ENCODE assay signal across 25 cellular contexts in the genomic region with DNA sequence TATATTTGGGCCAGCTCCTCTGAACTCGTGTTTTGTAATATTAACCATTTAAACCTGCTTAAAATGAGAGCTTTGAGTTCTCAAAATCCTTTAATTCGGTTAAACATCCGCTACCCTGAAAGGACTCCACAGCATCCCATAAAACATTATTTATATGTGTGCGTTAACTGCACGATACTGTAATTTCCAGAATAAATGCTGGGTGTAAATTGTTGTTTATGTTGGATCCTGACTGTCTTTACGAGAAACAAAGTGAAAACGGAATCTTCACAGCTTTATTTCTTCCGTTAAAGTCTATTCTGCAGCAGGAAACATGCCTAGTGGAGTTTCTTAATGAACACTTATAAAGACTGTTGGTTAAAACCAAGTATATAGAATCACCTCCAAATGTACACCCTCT.
DNase-seq lines count a peak whose midpoint lies in the region; ATAC-seq, FAIRE-seq and TF ChIP-seq lines count a peak whose summit lies in the region.
"Had no signal": no experiment of that assay in that cellular context is flagged by ENCODE, and none has a peak within 500 bp of the region (broad histone marks: within the 10 kb centered on the region; RNA-seq: fewer than 3 reads in every experiment).

No MANE protein-coding gene starts in this region.

- H3K36me3 ChIP-seq in GM23338 (ENCODE audit: insufficient read depth): no peaks in the 10 kb centered on the region
- no peaks in the 10 kb centered on the region for H3K36me3 ChIP-seq in endothelial cell of umbilical vein (ENCODE audit: control insufficient read depth in 2 of 2, extremely low read depth in 1 of 2, insufficient read depth in 2 of 2, low read length in 2 of 2)
- no peaks in the 10 kb centered on the region for H3K36me3 ChIP-seq in heart right ventricle

- H3K4me2 ChIP-seq in GM23338 (peak overlapping the region; percentile 21; the same call in 1 of the 2 replicates), endothelial cell of umbilical vein (ENCODE audit: insufficient read depth, low read length) (peak overlapping the region; percentile 92)
- H3K4me2 ChIP-seq: A549 had no signal

- peaks cover 20% of the 10 kb centered on the region for H3K4me1 Mint-ChIP-seq in GM23338
- H3K4me1 Mint-ChIP-seq: B cell had no signal

- H3K9ac ChIP-seq in endothelial cell of umbilical vein (replicated peaks; ENCODE audit: extremely low read depth, insufficient read depth, low read length): peak overlapping the region; percentile 48

- H3K4me1 ChIP-seq in GM23338 (ENCODE audit: insufficient read depth) (peaks cover 13% of the 10 kb centered on the region), endothelial cell of umbilical vein (ENCODE audit: control insufficient read depth, extremely low read depth, insufficient read depth, low read length) (peaks cover 19% of the 10 kb centered on the region), heart right ventricle (no peaks in the 10 kb centered on the region)

- CTCF ChIA-PET in endothelial cell of umbilical vein (lab: Charles Lee): interaction anchor here (0.7 to 4.2 kb wide), 13 partner anchors 8 to 385 kb away, joined by 3 to 47 read pairs (median 4); no protein-coding TSS in a partner anchor

- H3K9me1 ChIP-seq in endothelial cell of umbilical vein (replicated peaks; ENCODE audit: control insufficient read depth, extremely low read depth, insufficient read depth, low read length): no peaks in the 10 kb centered on the region

- H3F3A ChIP-seq in GM23338 (replicated peaks; ENCODE audit: low read depth): no peaks in the 10 kb centered on the region

- TF ChIP-seq CTCF in GM23338 (conservative IDR thresholded peaks at IDR 0.05; ENCODE audit: low read depth in 2 of 2) (no peak), endothelial cell of umbilical vein (IDR thresholded peaks at IDR 0.05; ENCODE audit: extremely low read depth in 1 of 2, insufficient read depth in 1 of 2, low read depth in 1 of 2, low read length in 2 of 2) (no peak), heart right ventricle (IDR thresholded peaks at IDR 0.05) (no peak)

- DNase-seq in GM23338 (ENCODE audit: low spot score): no peak
- DNase-seq in NCI-H2081 treated with DMSO at 0.1 percent for 48 hours (lab: John Stamatoyannopoulos, UW): peak; percentile 19
- no peak for DNase-seq in endothelial cell of umbilical vein (ENCODE audit: low read depth, low spot score)
- no peak for DNase-seq in heart right ventricle
- DNase-seq in DMS79 treated with DMSO at 0.1 percent for 48 hours (lab: John Stamatoyannopoulos, UW): no peak
- DNase-seq in midbrain (lab: John Stamatoyannopoulos, UW): no peak
- DNase-seq: CD8-positive, alpha-beta T cell; DMS 273 treated with DMSO at 0.1 percent for 48 hours; DMS79; H9; Kasumi-1; NCI-H1105 treated with DMSO at 0.1 percent for 48 hours; NCI-H146; NCI-H446 treated with DMSO at 0.1 percent for 48 hours; NCI-H526; SIG-M5 had no signal

- no peak overlapping the region for H3K4me3 Mint-ChIP-seq in GM23338
- H3K4me3 Mint-ChIP-seq: B cell; CD8-positive, alpha-beta T cell; H9 had no signal

- no peak for TF ChIP-seq POLR2A in endothelial cell of umbilical vein (IDR thresholded peaks at IDR 0.05; ENCODE audit: low read depth, low read length)

- H3K27ac ChIP-seq in GM23338 (ENCODE audit: low read depth) (no peak overlapping the region), endothelial cell of umbilical vein (ENCODE audit: insufficient read depth, low read depth, low read length) (no peak overlapping the region), heart right ventricle (no peak overlapping the region)
- H3K27ac ChIP-seq: A549, C4-2B had no signal

- H3K36me3 Mint-ChIP-seq in GM23338 (ENCODE audit: low read depth): no peaks in the 10 kb centered on the region

- H3K9me3 Mint-ChIP-seq in GM23338: no peaks in the 10 kb centered on the region
- H3K9me3 Mint-ChIP-seq: CD8-positive, alpha-beta T cell; H9 had no signal

- peaks cover 4% of the 10 kb centered on the region for H3K27me3 Mint-ChIP-seq in GM23338 (ENCODE audit: insufficient read depth, low read depth, poor library complexity)
- H3K27me3 Mint-ChIP-seq: B cell had no signal

- FAIRE-seq in endothelial cell of umbilical vein (lab: Jason Lieb, UNC): peak; percentile 78
- FAIRE-seq: GM12892, HTR-8/SVneo, RCC 7860 had no signal

- H4K20me1 ChIP-seq in GM23338 (replicated peaks; ENCODE audit: insufficient read depth): no peaks in the 10 kb centered on the region
- no peaks in the 10 kb centered on the region for H4K20me1 ChIP-seq in endothelial cell of umbilical vein (replicated peaks; ENCODE audit: control insufficient read depth, extremely low read depth, insufficient read depth, low read length)

- no peak overlapping the region for H2AFZ ChIP-seq in GM23338
- peak overlapping the region; percentile 48 for H2AFZ ChIP-seq in endothelial cell of umbilical vein (ENCODE audit: low read depth, low read length)

- H3K4me3 ChIP-seq in GM23338: no peak overlapping the region; the same call in 1 of the 2 replicates
- peak overlapping the region in 1 of 3 experiments; percentile 57 for H3K4me3 ChIP-seq in endothelial cell of umbilical vein (replicated peaks in 1 of 3; ENCODE audit: insufficient read depth in 1 of 3, low read depth in 1 of 3, low read length in 3 of 3)
- no peak overlapping the region for H3K4me3 ChIP-seq in heart right ventricle
- H3K4me3 ChIP-seq: A549, K562 had no signal

- no peaks in the 10 kb centered on the region for H3K9me2 ChIP-seq in GM23338 (ENCODE audit: insufficient read depth)

- POLR2A ChIA-PET in endothelial cell of umbilical vein (lab: Charles Lee): no interaction called here

- no TSS peak for BruUV-seq in endothelial cell of umbilical vein (replicated peaks; lab: Mats Ljungman, UMichigan)

- no peaks in the 10 kb centered on the region for H3K27me3 ChIP-seq in GM23338 (ENCODE audit: insufficient read depth)
- no peaks in the 10 kb centered on the region for H3K27me3 ChIP-seq in endothelial cell of umbilical vein (ENCODE audit: control insufficient read depth in 2 of 2, insufficient read depth in 2 of 2, low read length in 2 of 2)
- H3K27me3 ChIP-seq in heart right ventricle: peaks cover 0 to 42% (median 24%) of the 10 kb centered on the region in 7 donors

- H3K79me2 ChIP-seq in GM23338 (replicated peaks; ENCODE audit: insufficient read depth) (no peaks in the 10 kb centered on the region), endothelial cell of umbilical vein (ENCODE audit: control insufficient read depth, insufficient read depth, low read length) (no peaks in the 10 kb centered on the region)

- 72 to 75% methylated on average over 8 of the region's 8 CpGs for whole genome bisulfite sequencing in heart right ventricle, 2 donors

- no peak overlapping the region for H3K27ac Mint-ChIP-seq in GM23338
- H3K27ac Mint-ChIP-seq: B cell; CD8-positive, alpha-beta T cell; H9 had no signal

- H3K9me3 ChIP-seq in endothelial cell of umbilical vein (replicated peaks; ENCODE audit: control insufficient read depth, insufficient read depth, low read length): no peaks in the 10 kb centered on the region
- no peaks in the 10 kb centered on the region for H3K9me3 ChIP-seq in heart right ventricle
- H3K9me3 ChIP-seq: A549 had no signal

- dilution Hi-C loops in endothelial cell of umbilical vein (cut with MboI; ENCODE audit: extremely low pct_ligation_motif_present, low sequenced_read_pairs): no loop called here

- intact Hi-C loops in endothelial cell of umbilical vein (cut with micrococcal nuclease): no loop called here
- intact Hi-C loops in heart right ventricle (cut with DNase I): no loop called here

- ATAC-seq in GM23338 (no peak), heart right ventricle (no peak), GM18502 (IDR thresholded peaks at IDR 0.05; ENCODE audit: poor library complexity, unreplicated experiment) (no peak)
- ATAC-seq: A549; CD8-positive, alpha-beta T cell; K562; SK-N-SH treated with all-trans-retinoic acid at 6 μM for 48 hours had no signal

TF ChIP-seq in GM23338, 12 proteins besides CTCF, POLR2A, EP300 and RAD21 (continues in another document):
- TF ChIP-seq POLR2AphosphoS5 (IDR thresholded peaks at IDR 0.05; ENCODE audit: low read depth): no peak

TF ChIP-seq in endothelial cell of umbilical vein, 7 proteins besides CTCF, POLR2A, EP300 and RAD21:
- no peak for TF ChIP-seq MYC (IDR thresholded peaks at IDR 0.05; ENCODE audit: low read depth, low read length)
